In genomic region chr7:43647314-43647691, GRCh38 we compare ENCODE assay signal across 8 cellular contexts.
DNase-seq lines count a peak whose midpoint lies in the region; ATAC-seq lines count a peak whose summit lies in the region.

No MANE protein-coding gene starts in this region.

- no peaks in the 10 kb centered on the region for H3K27me3 ChIP-seq in HUES6 (ENCODE audit: control insufficient read depth, insufficient read depth, low read length)
- no peaks in the 10 kb centered on the region for H3K27me3 ChIP-seq in iPS DF 6.9 (ENCODE audit: control insufficient read depth, insufficient read depth, low read length)
- H3K27me3 ChIP-seq in stomach smooth muscle (ENCODE audit: control insufficient read depth in 1 of 2, insufficient read depth in 2 of 2, low read length in 2 of 2), result no peaks in the 10 kb centered on the region

- H3K36me3 Mint-ChIP-seq in activated naive CD8-positive, alpha-beta T cell treated with anti-CD3 and anti-CD28 coated beads for 36 hours, result peaks cover 59% of the 10 kb centered on the region

- H3K4me1 Mint-ChIP-seq in activated naive CD8-positive, alpha-beta T cell treated with anti-CD3 and anti-CD28 coated beads for 36 hours, result peaks cover 95% of the 10 kb centered on the region

- peak overlapping the region; percentile 60 for H3K4me3 Mint-ChIP-seq in activated naive CD8-positive, alpha-beta T cell treated with anti-CD3 and anti-CD28 coated beads for 36 hours

- H3K9me3 ChIP-seq in HUES6 (ENCODE audit: control insufficient read depth, insufficient read depth, low read depth, low read length) (no peaks in the 10 kb centered on the region), iPS DF 6.9 (ENCODE audit: control insufficient read depth, insufficient read depth, low read length) (no peaks in the 10 kb centered on the region), stomach smooth muscle (ENCODE audit: control insufficient read depth in 2 of 2, low read length in 2 of 2) (no peaks in the 10 kb centered on the region)

- H3K27ac Mint-ChIP-seq in activated naive CD8-positive, alpha-beta T cell treated with anti-CD3 and anti-CD28 coated beads for 36 hours, result peak overlapping the region; percentile 100

- no CpG with 5 or more reads among the region's 7 CpGs for WGBS in iPS DF 6.9 (ENCODE audit: insufficient coverage, insufficient read length)

- H3K27ac ChIP-seq in HUES6 (ENCODE audit: low read depth, low read length), result peak overlapping the region; percentile 92
- peak overlapping the region; percentile 59 for H3K27ac ChIP-seq in iPS DF 6.9 (ENCODE audit: low read length)
- peak overlapping the region; percentile 93 for H3K27ac ChIP-seq in stomach smooth muscle (ENCODE audit: low read length)

- H3K4me1 ChIP-seq in HUES6 (ENCODE audit: control insufficient read depth, insufficient read depth, low read length) (peaks cover 68% of the 10 kb centered on the region), iPS DF 6.9 (ENCODE audit: control insufficient read depth, insufficient read depth, low read length) (peaks cover 11% of the 10 kb centered on the region; the same call in 1 of the 2 replicates), stomach smooth muscle (ENCODE audit: control insufficient read depth, insufficient read depth, low read length) (peaks cover 46% of the 10 kb centered on the region)

- no peak for DNase-seq in activated naive CD8-positive, alpha-beta T cell treated with anti-CD3 and anti-CD28 coated beads for 36 hours
- DNase-seq in iPS DF 6.9 (ENCODE audit: low read depth, low spot score) (no peak), kidney tubule cell (ENCODE audit: low spot score) (no peak), NOMO-1 treated with DMSO at 0.1 percent for 48 hours (lab: John Stamatoyannopoulos, UW; ENCODE audit: unreplicated experiment) (no peak)
- no peak for DNase-seq in stimulated activated CD4-positive, alpha-beta T cell treated with anti-CD3 and anti-CD28 coated beads, Interleukin-12 subunit alpha, Interleukin-12 subunit beta, amount 100 ng/mL, for 4 hours

- H3K27me3 Mint-ChIP-seq in activated naive CD8-positive, alpha-beta T cell treated with anti-CD3 and anti-CD28 coated beads for 36 hours, result no peaks in the 10 kb centered on the region

- ATAC-seq in GM21529 (IDR thresholded peaks at IDR 0.05; ENCODE audit: unreplicated experiment), result no peak

- no peaks in the 10 kb centered on the region for H3K9me3 Mint-ChIP-seq in activated naive CD8-positive, alpha-beta T cell treated with anti-CD3 and anti-CD28 coated beads for 36 hours

- peak overlapping the region; percentile 84 for H3K9ac ChIP-seq in HUES6 (ENCODE audit: low read length)
- H3K9ac ChIP-seq in stomach smooth muscle (ENCODE audit: low read length in 2 of 2), result peak overlapping the region; percentile 43 to 51

- H3K4me3 ChIP-seq in HUES6 (ENCODE audit: low read depth, low read length) (peak overlapping the region; percentile 27; the same call in 1 of the 2 replicates), iPS DF 6.9 (ENCODE audit: low read length) (no peak overlapping the region), stomach smooth muscle (ENCODE audit: low read length in 2 of 2) (peak overlapping the region in 1 of 2 donors; percentile 57)

- peaks cover 36% of the 10 kb centered on the region for H3K36me3 ChIP-seq in HUES6 (ENCODE audit: control insufficient read depth, insufficient read depth, low read length)
- H3K36me3 ChIP-seq in iPS DF 6.9 (ENCODE audit: control insufficient read depth, insufficient read depth, low read length), result peaks cover 14% of the 10 kb centered on the region
- H3K36me3 ChIP-seq in stomach smooth muscle (ENCODE audit: control insufficient read depth in 2 of 2, insufficient read depth in 2 of 2, low read length in 2 of 2), result peaks cover 2 to 5% of the 10 kb centered on the region in 2 donors
